In genomic region chr2:107407974-107408373, GRCh38 we compare ENCODE assay signal across 5 cellular contexts.
"Had no signal": no experiment of that assay in that cellular context is flagged by ENCODE, and none has a peak within 500 bp of the region (broad histone marks: within the 10 kb centered on the region; RNA-seq: fewer than 3 reads in every experiment).

No MANE protein-coding gene starts in this region.

- H3K4me1 Mint-ChIP-seq: GM23338, H9 had no signal

- H3K9me3 Mint-ChIP-seq: GM23338 had no signal

- H3K27ac Mint-ChIP-seq: GM23338 had no signal

- DNase-seq: H9, HCEC 1CT, IMR-90 had no signal

- H3K4me3 Mint-ChIP-seq: GM23338, H9 had no signal

- ATAC-seq: GM23338, K562 had no signal

- H3K4me3 ChIP-seq: GM23338, K562 had no signal
